13 cellular contexts compared by ENCODE assay signal in genomic region chr4:52841707-52842456, GRCh38. TPM values are rescaled to one million over a fixed set of nuclear protein-coding genes. Genes with fewer than 3 reads are reported as not detected.
DNase-seq lines count a peak whose midpoint lies in the region; ATAC-seq and TF ChIP-seq lines count a peak whose summit lies in the region.
"Had no signal": no experiment of that assay in that cellular context is flagged by ENCODE, and none has a peak within 500 bp of the region (broad histone marks: within the 10 kb centered on the region; RNA-seq: fewer than 3 reads in every experiment).

No MANE protein-coding gene starts in this region.

- H3K27ac ChIP-seq in SK-N-SH (ENCODE audit: low read depth in 2 of 2, low read length in 1 of 2), result peak overlapping the region; percentile 79 to 100
- H3K27ac ChIP-seq in heart right ventricle, result peak overlapping the region in 7 of 10 donors; percentile 32 to 76 (median 54)
- no peak overlapping the region for H3K27ac ChIP-seq in parathyroid adenoma
- H3K27ac ChIP-seq: colonic mucosa, thoracic aorta had no signal

- H3K9ac ChIP-seq in SK-N-SH (no peak overlapping the region; the same call in 1 of the 2 replicates), parathyroid adenoma (no peak overlapping the region)

- peak overlapping the region; percentile 75 for H2AFZ ChIP-seq in SK-N-SH (ENCODE audit: low read depth)
- H2AFZ ChIP-seq in parathyroid adenoma, result peak overlapping the region; percentile 50

- no peaks in the 10 kb centered on the region for H3K9me3 ChIP-seq in SK-N-SH
- H3K9me3 ChIP-seq in heart right ventricle, result no peaks in the 10 kb centered on the region
- H3K9me3 ChIP-seq in parathyroid adenoma (ENCODE audit: control insufficient read depth, low read length), result no peaks in the 10 kb centered on the region
- H3K9me3 ChIP-seq: colonic mucosa, thoracic aorta had no signal

- peak; percentile 44 for DNase-seq in AG20443 (ENCODE audit: low spot score)
- DNase-seq in SK-N-SH, result peak; percentile 62
- DNase-seq in heart right ventricle, result peak; percentile 36 to 43
- no peak for DNase-seq in activated CD8-positive, alpha-beta memory T cell treated with anti-CD3 and anti-CD28 coated beads for 24 hours
- no peak for DNase-seq in H4 (ENCODE audit: low spot score)
- no peak for DNase-seq in NCI-H1694 (lab: John Stamatoyannopoulos, UW)
- no peak for DNase-seq in NCI-H2227 treated with DMSO at 0.1 percent for 48 hours (lab: John Stamatoyannopoulos, UW)
- DNase-seq: ACHN; activated naive CD8-positive, alpha-beta T cell treated with anti-CD3 and anti-CD28 coated beads for 36 hours; colonic mucosa; NCI-H2081 had no signal

- TF ChIP-seq EP300 in SK-N-SH (IDR thresholded peaks at IDR 0.05; ENCODE audit: borderline replicate concordance in 1 of 2, low read depth in 1 of 2, low read length in 1 of 2), result peak in 1 of 2 experiments; percentile 56; a peak in 2 of 4 replicates

- H3K79me2 ChIP-seq in SK-N-SH (ENCODE audit: insufficient read depth) (no peaks in the 10 kb centered on the region), parathyroid adenoma (no peaks in the 10 kb centered on the region)

- CTCF ChIA-PET in SK-N-SH (lab: Yijun Ruan, JAX), result interaction anchor here (1.5 to 1.6 kb wide), 2 partner anchors 69 to 140 kb away, joined by 3 read pairs; no protein-coding TSS in a partner anchor

- H3K4me2 ChIP-seq in SK-N-SH (peak overlapping the region; percentile 57; the same call in 1 of the 2 replicates), parathyroid adenoma (ENCODE audit: low read length) (no peak overlapping the region)

- no peaks in the 10 kb centered on the region for H3K9me2 ChIP-seq in SK-N-SH

- TF ChIP-seq RAD21 in SK-N-SH (IDR thresholded peaks at IDR 0.05; ENCODE audit: low read length), result peak; percentile 24

- H3K4me1 ChIP-seq in SK-N-SH (ENCODE audit: control insufficient read depth in 1 of 2, insufficient read depth in 2 of 2, low read depth in 1 of 2, low read length in 1 of 2), result peaks cover 0 to 64% of the 10 kb centered on the region in 2 experiments; a peak in 2 of 4 replicates
- peaks cover 13 to 68% (median 49%) of the 10 kb centered on the region in 9 donors for H3K4me1 ChIP-seq in heart right ventricle
- peaks cover 2% of the 10 kb centered on the region for H3K4me1 ChIP-seq in parathyroid adenoma
- H3K4me1 ChIP-seq: colonic mucosa had no signal

- POLR2A ChIA-PET in SK-N-SH (lab: Yijun Ruan, JAX), result interaction anchor here (1.3 kb wide), 1 partner anchor 129 kb away, joined by 3 read pairs; no protein-coding TSS in a partner anchor

- 18% methylated on average over 16 of the region's 18 CpGs for WGBS in SK-N-SH (ENCODE audit: low lambda C conversion rate)
- 16 to 22% methylated on average over 18 of the region's 18 CpGs for WGBS in heart right ventricle, 2 donors

- H3F3A ChIP-seq in SK-N-SH (replicated peaks; ENCODE audit: insufficient read depth), result peaks cover 7% of the 10 kb centered on the region

- no peaks in the 10 kb centered on the region for H3K27me3 ChIP-seq in SK-N-SH (ENCODE audit: insufficient read depth)
- no peaks in the 10 kb centered on the region for H3K27me3 ChIP-seq in heart right ventricle
- no peaks in the 10 kb centered on the region for H3K27me3 ChIP-seq in parathyroid adenoma (ENCODE audit: control insufficient read depth, insufficient read depth, low read length)
- H3K27me3 ChIP-seq: colonic mucosa had no signal

- H3K4me3 ChIP-seq in SK-N-SH (ENCODE audit: low read depth in 2 of 2, low read length in 1 of 2), result no peak overlapping the region; a peak in 1 of 4 replicates
- H3K4me3 ChIP-seq in heart right ventricle, result no peak overlapping the region
- no peak overlapping the region for H3K4me3 ChIP-seq in parathyroid adenoma (ENCODE audit: low read depth, low read length)
- H3K4me3 ChIP-seq: colonic mucosa, thoracic aorta had no signal

- ATAC-seq in heart right ventricle, result peak; percentile 16 to 73 (median 50)

- TF ChIP-seq CTCF in SK-N-SH (IDR thresholded peaks at IDR 0.05), result no peak
- TF ChIP-seq CTCF in heart right ventricle (IDR thresholded peaks at IDR 0.05), result no peak
- TF ChIP-seq CTCF in parathyroid adenoma (IDR thresholded peaks at IDR 0.05), result no peak

- H3K36me3 ChIP-seq in SK-N-SH (replicated peaks in 1 of 2; ENCODE audit: control insufficient read depth in 1 of 2, insufficient read depth in 2 of 2, low read length in 1 of 2) (no peaks in the 10 kb centered on the region), heart right ventricle (no peaks in the 10 kb centered on the region), parathyroid adenoma (ENCODE audit: control insufficient read depth, insufficient read depth, low read length) (no peaks in the 10 kb centered on the region)
- H3K36me3 ChIP-seq: colonic mucosa, thoracic aorta had no signal

- no peaks in the 10 kb centered on the region for H4K20me1 ChIP-seq in SK-N-SH (ENCODE audit: insufficient read depth)

- intact Hi-C loops in heart right ventricle (cut with DNase I), result no loop called here

TF ChIP-seq in SK-N-SH, 30 proteins besides CTCF, POLR2A, EP300 and RAD21:
- TF ChIP-seq IRF3 (IDR thresholded peaks at IDR 0.05; ENCODE audit: low read depth, low read length) (no peak), POLR2AphosphoS5 (IDR thresholded peaks at IDR 0.05; ENCODE audit: low read depth, low read length) (no peak), PBX3 (IDR thresholded peaks at IDR 0.05) (peak; percentile 14; the same call in 1 of the 2 replicates), NFIC (IDR thresholded peaks at IDR 0.05; ENCODE audit: borderline replicate concordance) (peak; percentile 11; the same call in 1 of the 2 replicates), SMC3 (IDR thresholded peaks at IDR 0.05; ENCODE audit: low read depth, low read length) (peak; percentile 13; the same call in 1 of the 2 replicates), MXI1 (IDR thresholded peaks at IDR 0.05; ENCODE audit: low read depth, low read length) (peak; percentile 18; the same call in 1 of the 2 replicates), RCOR1 (IDR thresholded peaks at IDR 0.05; ENCODE audit: low read length) (peak; percentile 30; the same call in 1 of the 2 replicates), CHD2 (IDR thresholded peaks at IDR 0.05; ENCODE audit: low read length, partially characterized antibody) (peak; percentile 79), RFX5 (IDR thresholded peaks at IDR 0.05; ENCODE audit: low read length) (0 out of 2 replicates have a peak, but pooled peaks have one; percentile 41), TCF12 (IDR thresholded peaks at IDR 0.05) (peak; percentile 68), GATA2 (CRISPR knock-in tag; IDR thresholded peaks at IDR 0.05) (no peak), EZH2phosphoT487 (IDR thresholded peaks at IDR 0.05; ENCODE audit: borderline replicate concordance, low read depth) (no peak), TAF1 (IDR thresholded peaks at IDR 0.05; ENCODE audit: borderline replicate concordance, low read depth, low read length) (no peak), ZBTB33 (IDR thresholded peaks at IDR 0.05; ENCODE audit: borderline replicate concordance, low read depth) (no peak)

RNA-seq across cellular contexts. Expression of gene RASL11B, which starts 20.2 kb away (rescaled TPM):
- 0.54 and 1.2 TPM in 2 replicates for polyA plus RNA-seq in SK-N-SH (2012; rRNA removed)
- polyA plus RNA-seq in SK-N-SH (2012; cell fraction: cytosol; rRNA removed), result 1.3 and 2.6 TPM in 2 replicates
- 0.52 and 0.69 TPM in 2 replicates for polyA plus RNA-seq in SK-N-SH (2012; cell fraction: nucleus; rRNA removed)
- 10 to 100 TPM in 1 of 10 donors, 1 to 10 TPM in 9; 1.2 to 16.5 (median 6.1) TPM for total RNA-seq in heart right ventricle
- polyA plus RNA-seq in heart right ventricle, result 1 to 10 TPM; 3.4 to 5.0 TPM
- 0.60 and 0.80 TPM in 2 replicates for total RNA-seq in H4 (2014; rRNA removed; shearing (Covaris generic))

Comparison
In these comparisons a context has a peak if more than half of its experiments do, and no peak if none do; other contexts are left out.
1. DNase-seq: peak in AG20443 (single experiment), SK-N-SH (single experiment) and heart right ventricle (2 of 2); none in activated CD8-positive, alpha-beta memory T cell treated with anti-CD3 and anti-CD28 coated beads for 24 hours (single experiment), H4 (single experiment), NCI-H1694 (single experiment) and NCI-H2227 treated with DMSO at 0.1 percent for 48 hours (single experiment).